In the genomic region with DNA sequence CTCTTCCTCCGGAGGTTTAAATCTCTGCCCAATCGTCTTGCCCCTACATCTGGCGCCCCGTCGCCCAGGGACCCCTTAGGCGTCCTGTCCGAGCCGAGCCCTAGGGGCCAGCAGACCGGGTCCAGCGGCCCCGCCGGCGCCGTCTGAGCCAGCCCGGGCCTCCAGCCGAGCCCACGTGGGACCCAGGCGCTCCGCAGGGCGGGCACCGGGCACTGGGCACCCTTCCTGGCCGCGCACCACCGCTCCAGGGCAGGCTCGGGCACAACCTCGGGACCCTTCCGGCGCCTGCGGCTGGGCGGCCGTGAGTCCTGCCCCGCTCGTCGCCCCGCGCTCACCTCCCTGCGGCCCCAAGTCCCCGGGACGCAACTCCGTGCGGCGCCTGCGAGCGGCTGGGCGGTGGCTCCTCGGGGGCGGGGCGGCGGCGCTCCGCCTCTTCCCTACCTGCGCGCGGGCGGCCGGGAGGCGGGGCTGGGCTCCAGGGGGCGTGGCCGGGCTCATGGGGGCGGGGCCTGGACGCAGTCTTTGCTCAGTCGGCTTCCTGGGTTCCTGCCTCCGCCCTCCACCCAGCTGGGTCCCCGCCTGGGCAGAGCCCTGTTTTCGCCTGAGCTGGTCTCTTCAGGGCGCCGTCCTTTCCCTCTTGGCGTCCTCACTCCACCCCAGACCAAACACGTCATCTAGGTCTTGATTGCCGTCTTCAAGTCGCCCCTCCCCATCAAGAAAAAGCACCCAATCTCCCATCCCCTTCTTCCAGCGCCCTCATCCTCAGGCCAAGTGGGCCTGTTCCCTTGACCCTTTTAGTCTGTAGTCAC, we compare ENCODE assay signal across 8 cellular contexts.
DNase-seq lines count a peak whose midpoint lies in the region; ATAC-seq lines count a peak whose summit lies in the region.

A gene (minus strand): TSS at position 406 of the 809 bp plus-strand sequence. CDS start 19,899 bp downstream, outside the sequence.

- H3K27me3 ChIP-seq in HUES6 (ENCODE audit: control insufficient read depth, insufficient read depth, low read length) (peaks cover 5% of the 10 kb centered on the region; the same call in 1 of the 2 replicates), mucosa of stomach (ENCODE audit: control insufficient read depth, insufficient read depth, low read length) (peaks cover 3% of the 10 kb centered on the region)

- no peaks in the 10 kb centered on the region for H3K9me3 ChIP-seq in HUES6 (ENCODE audit: control insufficient read depth, insufficient read depth, low read depth, low read length)
- H3K9me3 ChIP-seq in mucosa of stomach (ENCODE audit: control insufficient read depth, low read length), result no peaks in the 10 kb centered on the region

- H3K27ac ChIP-seq in HUES6 (ENCODE audit: low read depth, low read length) (0 out of 2 replicates have a peak within 1 kb of the TSS, but pooled peaks have one; percentile 30), epithelial cell of prostate (peak within 1 kb of the TSS; percentile 61)

- H3K36me3 ChIP-seq in HUES6 (ENCODE audit: control insufficient read depth, insufficient read depth, low read length) (no peaks in the 10 kb centered on the region), mucosa of stomach (ENCODE audit: control insufficient read depth, insufficient read depth, low read length) (no peaks in the 10 kb centered on the region)

- ATAC-seq in GM21367 (IDR thresholded peaks at IDR 0.05; ENCODE audit: unreplicated experiment), result peak; percentile 47

- peaks cover 49% of the 10 kb centered on the region for H3K4me1 ChIP-seq in HUES6 (ENCODE audit: control insufficient read depth, insufficient read depth, low read length)
- H3K4me1 ChIP-seq in mucosa of stomach (ENCODE audit: control insufficient read depth, insufficient read depth, low read length), result peaks cover 42% of the 10 kb centered on the region

- H3K9ac ChIP-seq in HUES6 (ENCODE audit: low read length) (peak within 1 kb of the TSS; percentile 74), mucosa of stomach (ENCODE audit: low read length) (peak within 1 kb of the TSS; percentile 78)

- peak; percentile 78 for DNase-seq in COLO668 (lab: John Stamatoyannopoulos, UW; ENCODE audit: unreplicated experiment)
- DNase-seq in OCI-M1 (lab: John Stamatoyannopoulos, UW), result peak; percentile 77
- peak; percentile 97 for DNase-seq in activated T-cell treated with anti-CD3 and anti-CD28 coated beads for 48 hours (ENCODE audit: low read depth)
- DNase-seq in epithelial cell of prostate (ENCODE audit: low read depth, low spot score), result peak; percentile 39
- DNase-seq in stimulated activated CD8-positive, alpha-beta memory T cell treated with anti-CD3 and anti-CD28 coated beads, Interleukin-4, amount 100 ng/mL, for 48 hours, result peak; percentile 99

- H3K4me3 ChIP-seq in HUES6 (ENCODE audit: low read depth, low read length) (peak within 1 kb of the TSS; percentile 87), mucosa of stomach (ENCODE audit: low read length) (peak within 1 kb of the TSS; percentile 47)

Comparison
In these comparisons a context has a peak if more than half of its experiments do, and no peak if none do; other contexts are left out.
1. Peak in every context shown above with its lines: DNase-seq, ATAC-seq, H3K4me3 ChIP-seq and H3K27ac ChIP-seq.
2. DNase-seq: peak in every context shown above with its lines; median percentile 99 in stimulated activated CD8-positive, alpha-beta memory T cell treated with anti-CD3 and anti-CD28 coated beads, Interleukin-4, amount 100 ng/mL, for 48 hours; 97 in activated T-cell treated with anti-CD3 and anti-CD28 coated beads for 48 hours; 78 in COLO668; 77 in OCI-M1; 39 in epithelial cell of prostate.